In genomic region chr12:27220057-27220987, GRCh38 we compare ENCODE assay signal across 10 cellular contexts. TPM values are rescaled to one million over a fixed set of nuclear protein-coding genes. Genes with fewer than 3 reads are reported as not detected.
DNase-seq lines count a peak whose midpoint lies in the region; ATAC-seq, FAIRE-seq and TF ChIP-seq lines count a peak whose summit lies in the region.
"Had no signal": no experiment of that assay in that cellular context is flagged by ENCODE, and none has a peak within 500 bp of the region (broad histone marks: within the 10 kb centered on the region; RNA-seq: fewer than 3 reads in every experiment).

No MANE protein-coding gene starts in this region.

- H4K20me1 ChIP-seq in MM.1S (ENCODE audit: insufficient read depth, low read length): no peaks in the 10 kb centered on the region

- peaks cover 38% of the 10 kb centered on the region for H3F3A ChIP-seq in MM.1S (ENCODE audit: insufficient read depth, low read length)

- peak overlapping the region; percentile 53 for H2AFZ ChIP-seq in MM.1S (ENCODE audit: low read length)

- TF ChIP-seq CTCF in MM.1S (IDR thresholded peaks at IDR 0.05; ENCODE audit: low read length) (no peak), ascending aorta (IDR thresholded peaks at IDR 0.05) (no peak)

- H3K4me3 ChIP-seq in MM.1S (ENCODE audit: low read length) (no peak overlapping the region), ascending aorta (no peak overlapping the region)
- no peak overlapping the region for H3K4me3 ChIP-seq in effector memory CD4-positive, alpha-beta T cell (ENCODE audit: insufficient read depth, low read depth, low read length, poor library complexity, severe bottlenecking)

- no peak for DNase-seq in H54 (ENCODE audit: insufficient read length, low spot score)
- DNase-seq in MM.1S: peak; percentile 38
- peak; percentile 53 for DNase-seq in germinal center (ENCODE audit: low spot score)
- DNase-seq in SK-N-DZ (ENCODE audit: low spot score): no peak
- DNase-seq in ascending aorta (ENCODE audit: low spot score in 2 of 2): no peak
- no peak for DNase-seq in effector memory CD4-positive, alpha-beta T cell
- DNase-seq in NCI-H510A treated with DMSO at 0.1 percent for 48 hours (lab: John Stamatoyannopoulos, UW): no peak
- DNase-seq: H7, posterior cingulate gyrus had no signal

- no peak for TF ChIP-seq POLR2A in H54 (IDR thresholded peaks at IDR 0.05; ENCODE audit: low read depth, low read length)

- H3K9me3 ChIP-seq in MM.1S (replicated peaks; ENCODE audit: insufficient read depth, low read length) (no peaks in the 10 kb centered on the region), ascending aorta (no peaks in the 10 kb centered on the region)
- no peaks in the 10 kb centered on the region for H3K9me3 ChIP-seq in effector memory CD4-positive, alpha-beta T cell (ENCODE audit: control insufficient read depth, low read length)

- H3K27me3 ChIP-seq in MM.1S (replicated peaks; ENCODE audit: insufficient read depth, low read length): no peaks in the 10 kb centered on the region
- no peaks in the 10 kb centered on the region for H3K27me3 ChIP-seq in ascending aorta
- no peaks in the 10 kb centered on the region for H3K27me3 ChIP-seq in effector memory CD4-positive, alpha-beta T cell (replicated peaks; ENCODE audit: control insufficient read depth, insufficient read depth, low read length, poor library complexity, severe bottlenecking)

- 0 out of 2 replicates have a peak overlapping the region, but pooled peaks have one; percentile 8 for H3K9ac ChIP-seq in MM.1S (ENCODE audit: low read length)

- peak; percentile 68 for ATAC-seq in GM18873 (IDR thresholded peaks at IDR 0.05; ENCODE audit: low FRiP score, unreplicated experiment)

- FAIRE-seq in H54 (lab: Jason Lieb, UNC): peak; percentile 15

- H3K27ac ChIP-seq in MM.1S (ENCODE audit: low read length) (peak overlapping the region; percentile 90; the same call in 1 of the 2 replicates), ascending aorta (peak overlapping the region in 1 of 2 donors; percentile 4)
- no peak overlapping the region for H3K27ac ChIP-seq in effector memory CD4-positive, alpha-beta T cell (ENCODE audit: insufficient read depth, low read length, poor library complexity, severe bottlenecking)

- no peaks in the 10 kb centered on the region for H3K79me2 ChIP-seq in MM.1S (ENCODE audit: low read length)

- intact Hi-C loops in ascending aorta (cut with DNase I): no loop called here

- H3K4me2 ChIP-seq in MM.1S (ENCODE audit: low read depth, low read length): peak overlapping the region; percentile 5; the same call in 1 of the 2 replicates

- H3K9me2 ChIP-seq in MM.1S (replicated peaks; ENCODE audit: insufficient read depth, low read length): no peaks in the 10 kb centered on the region

- peaks cover 38% of the 10 kb centered on the region for H3K4me1 ChIP-seq in MM.1S (ENCODE audit: low read length)
- peaks cover 0 to 3% of the 10 kb centered on the region in 2 donors for H3K4me1 ChIP-seq in ascending aorta
- no peaks in the 10 kb centered on the region for H3K4me1 ChIP-seq in effector memory CD4-positive, alpha-beta T cell (ENCODE audit: control insufficient read depth, insufficient read depth, low read length, poor library complexity, severe bottlenecking)

- no peaks in the 10 kb centered on the region for H3K36me3 ChIP-seq in MM.1S (replicated peaks; ENCODE audit: insufficient read depth, low read length)
- no peaks in the 10 kb centered on the region for H3K36me3 ChIP-seq in ascending aorta
- H3K36me3 ChIP-seq in effector memory CD4-positive, alpha-beta T cell (ENCODE audit: control insufficient read depth, insufficient read depth, low read length): no peaks in the 10 kb centered on the region

RNA-seq across cellular contexts. Expression of gene STK38L, which starts 23.8 kb away (rescaled TPM):
- polyA plus RNA-seq in SK-N-DZ (2014; cell fraction: cytosol; rRNA removed): 20.5 and 21.1 TPM in 2 replicates
- polyA plus RNA-seq in SK-N-DZ (2014; cell fraction: nucleus; rRNA removed): 25.2 and 27.7 TPM in 2 replicates
- total RNA-seq in ascending aorta: 137 TPM

Comparison
In these comparisons a context has a peak if more than half of its experiments do, and no peak if none do; other contexts are left out.
1. DNase-seq: peak in MM.1S (single experiment) and germinal center (single experiment); none in H54 (single experiment), SK-N-DZ (single experiment), ascending aorta (0 of 2), effector memory CD4-positive, alpha-beta T cell (0 of 3) and NCI-H510A treated with DMSO at 0.1 percent for 48 hours (single experiment).